In the genomic region with DNA sequence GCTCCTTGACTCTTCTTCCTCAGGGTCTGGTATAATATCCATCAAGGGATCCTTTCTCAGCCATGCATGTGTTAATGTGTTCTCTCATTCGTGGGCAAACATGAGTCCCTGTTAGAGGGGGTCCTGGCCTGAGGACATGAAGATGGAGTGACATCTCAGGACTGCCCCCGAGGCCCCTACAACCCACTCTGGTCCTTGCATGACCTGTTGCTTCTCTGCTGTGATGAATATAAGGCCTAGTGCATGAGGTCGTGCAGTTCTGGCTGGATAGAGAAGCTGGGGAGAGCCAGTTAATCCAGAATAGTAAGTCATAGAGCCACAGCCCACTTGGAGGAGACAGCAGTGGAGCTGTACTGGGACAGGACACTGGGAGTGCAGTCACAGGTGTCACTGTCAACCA, we compare ENCODE assay signal across 32 cellular contexts. TPM values are rescaled to one million over a fixed set of nuclear protein-coding genes. Genes with fewer than 3 reads are reported as not detected.
"Had no signal": no experiment of that assay in that cellular context is flagged by ENCODE, and none has a peak within 500 bp of the region (broad histone marks: within the 10 kb centered on the region; RNA-seq: fewer than 3 reads in every experiment).

No MANE protein-coding gene starts in this region.

- H3K4me3 ChIP-seq: ascending aorta, cardiac muscle cell had no signal

- H3K9me3 ChIP-seq: ascending aorta had no signal

- H3K36me3 ChIP-seq: ascending aorta, cardiac muscle cell had no signal

- DNase-seq: activated B cell treated with CpG ODN at 0.5 μM for 24 hours; activated CD4-positive, alpha-beta memory T cell treated with anti-CD3 and anti-CD28 coated beads for 36 hours; activated CD4-positive, alpha-beta T cell treated with anti-CD3 and anti-CD28 coated beads for 4 hours; activated CD4-positive, alpha-beta T cell treated with anti-CD3 and anti-CD28 coated beads, Interleukin-2, amount 10 ng/mL, durations not matched to agents 24 days and 14 days; activated CD4-positive, alpha-beta T cell treated with anti-CD3 and anti-CD28 coated beads, Interleukin-2, amount 50 U/mL, for 1 hour; activated CD4-positive, alpha-beta T cell treated with anti-CD3 and anti-CD28 coated beads, Interleukin-2, amount 50 U/mL, for 4 hours; activated CD4-positive, CD25-positive, alpha-beta regulatory T cell treated with anti-CD3 and anti-CD28 coated beads, Interleukin-2, amount 50 U/mL, for 72 hours; activated CD8-positive, alpha-beta memory T cell treated with anti-CD3 and anti-CD28 coated beads for 24 hours; activated CD8-positive, alpha-beta memory T cell treated with anti-CD3 and anti-CD28 coated beads, Interleukin-2, amount 10 ng/mL, durations not matched to agents 7 days and 5 days; activated CD8-positive, alpha-beta T cell treated with anti-CD3 and anti-CD28 coated beads, Interleukin-2, amount 10 ng/mL, durations not matched to agents 7 days and 5 days; activated effector memory CD4-positive, alpha-beta T cell treated with Interleukin-2 at 50 U/mL for 16 hours; activated gamma-delta T cell; activated naive CD4-positive, alpha-beta T cell treated with anti-CD3 and anti-CD28 coated beads, Interleukin-2, amount 10 ng/mL, durations not matched to agents 7 days and 5 days; activated naive CD4-positive, alpha-beta T cell treated with Interleukin-2 at 50 U/mL for 16 hours; activated naive CD8-positive, alpha-beta T cell treated with anti-CD3 and anti-CD28 coated beads, Interleukin-2, amount 10 ng/mL, durations not matched to agents 7 days and 5 days; activated naive CD8-positive, alpha-beta T cell treated with anti-CD3 and anti-CD28 coated beads, Interleukin-2, amount 50 U/mL, for 24 hours; activated T-cell treated with anti-CD3 and anti-CD28 coated beads for 4 hours; activated T-cell treated with anti-CD3 and anti-CD28 coated beads, Interleukin-2, amount 50 U/mL, for 1 hour; activated T-cell treated with anti-CD3 and anti-CD28 coated beads, Interleukin-2, amount 50 U/mL, for 48 hours; amygdala; anterior cingulate cortex; caudate nucleus; cerebellar nuclear complex; T-helper 1 cell; T-helper 2 cell; T-helper 9 cell had no signal

- H3K27ac ChIP-seq: ascending aorta, cardiac muscle cell, VCaP had no signal

RNA-seq across cellular contexts. Expression of a gene that starts 4.6 kb away (rescaled TPM):
- total RNA-seq: activated B cell treated with CpG ODN at 0.5 μM for 24 hours; activated CD4-positive, alpha-beta memory T cell treated with anti-CD3 and anti-CD28 coated beads for 36 hours; activated CD4-positive, alpha-beta T cell treated with anti-CD3 and anti-CD28 coated beads, Interleukin-2, amount 10 ng/mL, durations not matched to agents 24 days and 14 days; activated CD8-positive, alpha-beta memory T cell treated with anti-CD3 and anti-CD28 coated beads, Interleukin-2, amount 10 ng/mL, durations not matched to agents 7 days and 5 days; activated CD8-positive, alpha-beta T cell treated with anti-CD3 and anti-CD28 coated beads, Interleukin-2, amount 10 ng/mL, durations not matched to agents 7 days and 5 days; activated naive CD8-positive, alpha-beta T cell treated with anti-CD3 and anti-CD28 coated beads, Interleukin-2, amount 10 ng/mL, durations not matched to agents 7 days and 5 days; activated T-helper 2 cell treated with anti-CD3 and anti-CD28 coated beads, Interferon-gamma antibody, Interleukin-2, Interleukin-4, amounts not matched to agents 10 μg/mL and 5 μg/mL and 100 μg/mL, durations not matched to agents 14 hours and 24 hours and 36 hours; ascending aorta; bronchial epithelial cell; chondrocyte had no signal
